Comparison of ENCODE assay signal across 15 cellular contexts in the genomic region with DNA sequence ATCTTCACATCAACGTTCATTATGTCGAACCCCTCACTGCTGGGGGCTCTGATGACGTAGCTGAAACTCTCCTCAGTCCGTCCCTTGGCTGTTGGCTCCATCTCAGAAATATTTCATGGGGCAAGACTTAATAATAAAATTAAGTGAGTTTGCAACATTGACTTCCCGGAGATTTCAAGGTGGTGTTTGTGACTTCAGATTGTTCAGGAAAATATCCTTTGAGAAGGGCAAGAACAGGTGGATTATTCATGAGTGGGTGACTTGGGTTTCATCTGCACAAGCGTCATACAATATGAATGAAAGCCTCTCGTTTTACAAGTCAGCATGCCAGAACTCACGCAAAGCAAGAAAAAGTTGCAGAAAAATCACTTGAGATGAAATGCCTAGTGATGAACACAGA. TPM values are rescaled to one million over a fixed set of nuclear protein-coding genes. Genes with fewer than 3 reads are reported as not detected.
DNase-seq lines count a peak whose midpoint lies in the region; TF ChIP-seq lines count a peak whose summit lies in the region.
"Had no signal": no experiment of that assay in that cellular context is flagged by ENCODE, and none has a peak within 500 bp of the region (broad histone marks: within the 10 kb centered on the region; RNA-seq: fewer than 3 reads in every experiment).

C4orf50 (minus strand) TSS at position 101 of the 400 bp plus-strand sequence.

- H3K4me1 Mint-ChIP-seq in neural progenitor cell: peaks cover 22% of the 10 kb centered on the region

- H4K20me1 ChIP-seq in neural progenitor cell (ENCODE audit: low read depth): no peaks in the 10 kb centered on the region

- H3K4me2 ChIP-seq in neural progenitor cell: peak within 1 kb of the TSS; percentile 48
- H3K4me2 ChIP-seq: A549 had no signal

- no peaks in the 10 kb centered on the region for H3K36me3 Mint-ChIP-seq in neural progenitor cell
- H3K36me3 Mint-ChIP-seq: CD4-positive, alpha-beta memory T cell had no signal

- H3F3A ChIP-seq in neural progenitor cell (ENCODE audit: low read depth): no peaks in the 10 kb centered on the region

- peak within 1 kb of the TSS; percentile 89 for H2AFZ ChIP-seq in neural progenitor cell (replicated peaks)

- H3K4me3 ChIP-seq in NT2/D1 (ENCODE audit: insufficient read length, low read depth): no peak within 1 kb of the TSS
- no peak within 1 kb of the TSS for H3K4me3 ChIP-seq in dorsolateral prefrontal cortex
- H3K4me3 ChIP-seq in neural progenitor cell: no peak within 1 kb of the TSS
- H3K4me3 ChIP-seq: A549, GM12878 had no signal

- no peak for TF ChIP-seq CTCF in dorsolateral prefrontal cortex (IDR thresholded peaks at IDR 0.05 in 54 of 56, conservative IDR thresholded peaks at IDR 0.05 in 2 of 56; ENCODE audit: low read depth in 1 of 56, partially characterized antibody in 56 of 56)
- TF ChIP-seq CTCF in neural progenitor cell (IDR thresholded peaks at IDR 0.05): no peak

- H3K27ac Mint-ChIP-seq in neural progenitor cell: no peak within 1 kb of the TSS
- H3K27ac Mint-ChIP-seq: IgD-negative memory B cell had no signal

- intact Hi-C loops in dorsolateral prefrontal cortex (cut with DNase I): no loop called here

- H3K27ac ChIP-seq in dorsolateral prefrontal cortex (peak within 1 kb of the TSS in 14 of 59 donors; percentile 6 to 61 (median 26)), neural progenitor cell (no peak within 1 kb of the TSS)
- H3K27ac ChIP-seq: A549, C4-2B had no signal

- H3K79me2 ChIP-seq in neural progenitor cell (ENCODE audit: low read depth): no peaks in the 10 kb centered on the region

- H3K27me3 ChIP-seq in NT2/D1 (ENCODE audit: insufficient read depth, insufficient read length) (peaks cover 2% of the 10 kb centered on the region), dorsolateral prefrontal cortex (no peaks in the 10 kb centered on the region), neural progenitor cell (no peaks in the 10 kb centered on the region)
- H3K27me3 ChIP-seq: BE2C had no signal

- H3K36me3 ChIP-seq in NT2/D1 (ENCODE audit: insufficient read depth, insufficient read length, low read length): no peaks in the 10 kb centered on the region
- no peaks in the 10 kb centered on the region for H3K36me3 ChIP-seq in neural progenitor cell
- H3K36me3 ChIP-seq: BE2C had no signal

- no peak within 1 kb of the TSS for H3K4me3 Mint-ChIP-seq in neural progenitor cell
- H3K4me3 Mint-ChIP-seq: CD4-positive, alpha-beta memory T cell; IgD-negative memory B cell had no signal

- H3K4me1 ChIP-seq in NT2/D1 (ENCODE audit: insufficient read depth, insufficient read length): peaks cover 6% of the 10 kb centered on the region
- H3K4me1 ChIP-seq in neural progenitor cell: peaks cover 4% of the 10 kb centered on the region
- H3K4me1 ChIP-seq: A549, BE2C had no signal

- H3K9me3 Mint-ChIP-seq in neural progenitor cell: no peaks in the 10 kb centered on the region

- DNase-seq in NT2/D1 (ENCODE audit: low read depth, low spot score) (no peak), dorsolateral prefrontal cortex (no peak), neural progenitor cell (ENCODE audit: low spot score) (no peak), NCI-H446 (lab: John Stamatoyannopoulos, UW) (no peak), NCI-H1105 (lab: John Stamatoyannopoulos, UW) (no peak), SW 1271 (lab: John Stamatoyannopoulos, UW) (no peak)
- DNase-seq: BE2C; CD4-positive, alpha-beta memory T cell; DMS79 had no signal

- H3K9me3 ChIP-seq in NT2/D1 (ENCODE audit: insufficient read depth, low read length): no peaks in the 10 kb centered on the region
- no peaks in the 10 kb centered on the region for H3K9me3 ChIP-seq in neural progenitor cell (ENCODE audit: low read depth)
- H3K9me3 ChIP-seq: A549, BE2C had no signal

- H3K9ac ChIP-seq in NT2/D1 (ENCODE audit: insufficient read length, low read depth): peak within 1 kb of the TSS; percentile 23
- no peak within 1 kb of the TSS for H3K9ac ChIP-seq in neural progenitor cell

- peaks cover 15% of the 10 kb centered on the region for H3K27me3 Mint-ChIP-seq in neural progenitor cell (ENCODE audit: insufficient read depth, low read depth)

RNA-seq across cellular contexts. Expression of gene C4orf50, which starts in this region (rescaled TPM):
- 10 to 100 TPM in 119 of 120 experiments, 1 to 10 TPM in 1; 8.2 to 43.1 (median 29.2) TPM for total RNA-seq in dorsolateral prefrontal cortex
- total RNA-seq in neural progenitor cell (ENCODE audit: low replicate concordance): 0.09 and 0.32 TPM in 2 replicates
- total RNA-seq: G401, HT-29 had no signal
